ENCODE assay signal across 10 cellular contexts in genomic region chr7:134834689-134835462, GRCh38. TPM values are rescaled to one million over a fixed set of nuclear protein-coding genes. Genes with fewer than 3 reads are reported as not detected.
DNase-seq lines count a peak whose midpoint lies in the region; ATAC-seq and TF ChIP-seq lines count a peak whose summit lies in the region.
"Had no signal": no experiment of that assay in that cellular context is flagged by ENCODE, and none has a peak within 500 bp of the region (broad histone marks: within the 10 kb centered on the region; RNA-seq: fewer than 3 reads in every experiment).

No MANE protein-coding gene starts in this region.

- no peak overlapping the region for H3K4me3 ChIP-seq in SK-N-SH (ENCODE audit: low read depth in 2 of 2, low read length in 1 of 2)
- H3K4me3 ChIP-seq in epithelial cell of proximal tubule (ENCODE audit: low read depth, low read length), result no peak overlapping the region
- no peak overlapping the region for H3K4me3 ChIP-seq in mesenchymal stem cell (ENCODE audit: insufficient read depth in 1 of 2, low read depth in 1 of 2, low read length in 2 of 2)
- H3K4me3 ChIP-seq in tibial nerve, result no peak overlapping the region
- no peak overlapping the region for H3K4me3 ChIP-seq in testis

- no peak overlapping the region for H2BK15ac ChIP-seq in mesenchymal stem cell (ENCODE audit: low read depth, poor library complexity, severe bottlenecking)

- peak overlapping the region in 1 of 2 experiments; percentile 19 for H3K4ac ChIP-seq in mesenchymal stem cell (ENCODE audit: low read depth in 1 of 2, low read length in 2 of 2)

- no peak overlapping the region for H3K23ac ChIP-seq in mesenchymal stem cell (ENCODE audit: low read length in 2 of 2)

- TF ChIP-seq CTCF in SK-N-SH (IDR thresholded peaks at IDR 0.05) (no peak), epithelial cell of proximal tubule (conservative IDR thresholded peaks at IDR 0.05; ENCODE audit: low read depth, low read length) (no peak), tibial nerve (IDR thresholded peaks at IDR 0.05) (no peak), RWPE1 (conservative IDR thresholded peaks at IDR 0.05; ENCODE audit: low read depth) (no peak), testis (IDR thresholded peaks at IDR 0.05) (no peak)

- H3K4me1 ChIP-seq in SK-N-SH (ENCODE audit: control insufficient read depth in 1 of 2, insufficient read depth in 2 of 2, low read depth in 1 of 2, low read length in 1 of 2) (peaks cover 14 to 16% of the 10 kb centered on the region in 2 experiments; a peak in 3 of 4 replicates), mesenchymal stem cell (ENCODE audit: control insufficient read depth, insufficient read depth, low read depth, low read length) (peaks cover 2% of the 10 kb centered on the region), tibial nerve (peaks cover 0 to 25% (median 8%) of the 10 kb centered on the region in 4 donors), testis (peaks cover 2% of the 10 kb centered on the region)

- H3K9me2 ChIP-seq in SK-N-SH, result no peaks in the 10 kb centered on the region

- peak; percentile 22 for DNase-seq in SK-N-SH
- peak; percentile 12 for DNase-seq in epithelial cell of proximal tubule (ENCODE audit: low read depth)
- peak; percentile 85 for DNase-seq in mesenchymal stem cell
- no peak for DNase-seq in tibial nerve (ENCODE audit: low spot score in 2 of 2)
- no peak for DNase-seq in activated T-cell treated with anti-CD3 and anti-CD28 coated beads, Interleukin-2, amount 50 U/mL, for 1 hour
- no peak for DNase-seq in RWPE1 (ENCODE audit: low spot score)
- DNase-seq in testis, result no peak

- peak overlapping the region in 1 of 2 experiments; percentile 42 for H2BK12ac ChIP-seq in mesenchymal stem cell (ENCODE audit: low read length in 2 of 2)

- no peak overlapping the region for H4K8ac ChIP-seq in mesenchymal stem cell (ENCODE audit: low read length)

- TF ChIP-seq POLR2A in tibial nerve (IDR thresholded peaks at IDR 0.05) (no peak), testis (IDR thresholded peaks at IDR 0.05) (no peak)

- H2AFZ ChIP-seq in SK-N-SH (ENCODE audit: low read depth) (no peak overlapping the region), mesenchymal stem cell (ENCODE audit: low read depth, low read length) (no peak overlapping the region)

- peaks cover 19% of the 10 kb centered on the region; the same call in 1 of the 2 replicates for H4K20me1 ChIP-seq in SK-N-SH (ENCODE audit: insufficient read depth)

- H2BK120ac ChIP-seq in mesenchymal stem cell (ENCODE audit: low read depth, low read length), result no peak overlapping the region

- POLR2A ChIA-PET in SK-N-SH (lab: Yijun Ruan, JAX) (no interaction called here), RWPE1 (lab: Yijun Ruan, JAX; ENCODE audit: low non-redundant PET) (no interaction called here)

- H3K27me3 ChIP-seq in SK-N-SH (ENCODE audit: insufficient read depth), result no peaks in the 10 kb centered on the region
- no peaks in the 10 kb centered on the region for H3K27me3 ChIP-seq in mesenchymal stem cell (ENCODE audit: control insufficient read depth in 1 of 2, insufficient read depth in 1 of 2, low read length in 2 of 2)
- no peaks in the 10 kb centered on the region for H3K27me3 ChIP-seq in tibial nerve
- no peaks in the 10 kb centered on the region for H3K27me3 ChIP-seq in testis

- H4K91ac ChIP-seq in mesenchymal stem cell (ENCODE audit: low read length), result peak overlapping the region; percentile 40

- H3F3A ChIP-seq in SK-N-SH (replicated peaks; ENCODE audit: insufficient read depth), result peaks cover 39% of the 10 kb centered on the region

- no peaks in the 10 kb centered on the region for H3K9me3 ChIP-seq in SK-N-SH
- H3K9me3 ChIP-seq in mesenchymal stem cell (ENCODE audit: control insufficient read depth, low read length), result no peaks in the 10 kb centered on the region
- H3K9me3 ChIP-seq in tibial nerve, result no peaks in the 10 kb centered on the region
- H3K9me3 ChIP-seq in testis, result no peaks in the 10 kb centered on the region

- peak overlapping the region; percentile 25; the same call in 1 of the 2 replicates for H3K9ac ChIP-seq in SK-N-SH
- H3K9ac ChIP-seq in mesenchymal stem cell (ENCODE audit: low read length), result no peak overlapping the region

- H2AK5ac ChIP-seq in mesenchymal stem cell (ENCODE audit: low read length, severe bottlenecking), result no peak overlapping the region

- H2BK5ac ChIP-seq in mesenchymal stem cell (ENCODE audit: low read depth, low read length, poor library complexity, severe bottlenecking), result no peak overlapping the region

- H3K36me3 ChIP-seq in SK-N-SH (replicated peaks in 1 of 2; ENCODE audit: control insufficient read depth in 1 of 2, insufficient read depth in 2 of 2, low read length in 1 of 2) (peaks cover 27 to 50% of the 10 kb centered on the region in 2 experiments), mesenchymal stem cell (ENCODE audit: control insufficient read depth in 1 of 2, insufficient read depth in 2 of 2, low read depth in 1 of 2, low read length in 2 of 2) (peaks cover 4 to 6% of the 10 kb centered on the region in 2 experiments), tibial nerve (no peaks in the 10 kb centered on the region), testis (ENCODE audit: low read depth, missing control alignments) (no peaks in the 10 kb centered on the region)

- TF ChIP-seq RAD21 in SK-N-SH (IDR thresholded peaks at IDR 0.05; ENCODE audit: low read length), result no peak

- WGBS in SK-N-SH (ENCODE audit: low lambda C conversion rate), result 51% methylated on average over 3 of the region's 3 CpGs
- 35% methylated on average over 3 of the region's 3 CpGs for WGBS in mesenchymal stem cell
- WGBS in tibial nerve, 2 donors, result 37 to 53% methylated on average over 3 of the region's 3 CpGs
- WGBS in testis, 2 donors, result 37 to 42% methylated on average over 3 of the region's 3 CpGs

- peak overlapping the region; percentile 44 to 68 for H3K18ac ChIP-seq in mesenchymal stem cell (ENCODE audit: low read depth in 1 of 2, low read length in 2 of 2)

- peaks cover 5% of the 10 kb centered on the region for H3K79me1 ChIP-seq in mesenchymal stem cell (replicated peaks; ENCODE audit: low read length, poor library complexity, severe bottlenecking)

- H3K4me2 ChIP-seq in SK-N-SH (peak overlapping the region; percentile 20), mesenchymal stem cell (ENCODE audit: low read length, poor library complexity, severe bottlenecking) (no peak overlapping the region)

- H3K14ac ChIP-seq in mesenchymal stem cell (ENCODE audit: low read length in 2 of 2), result no peak overlapping the region

- TF ChIP-seq EP300 in SK-N-SH (IDR thresholded peaks at IDR 0.05; ENCODE audit: borderline replicate concordance in 1 of 2, low read depth in 1 of 2, low read length in 1 of 2), result no peak
- TF ChIP-seq EP300 in tibial nerve (IDR thresholded peaks at IDR 0.05), result no peak

- intact Hi-C loops in testis (cut with DNase I; ENCODE audit: low total_unique reads), result no loop called here

- CTCF ChIA-PET in SK-N-SH (lab: Yijun Ruan, JAX) (interaction anchor here (1.0 to 1.5 kb wide), 4 partner anchors 12 to 189 kb away, joined by 3 to 4 read pairs (median 3); partner anchors contain the start of gene BPGM), RWPE1 (lab: Yijun Ruan, JAX) (no interaction called here)

- H3K27ac ChIP-seq in SK-N-SH (ENCODE audit: low read depth in 2 of 2, low read length in 1 of 2) (peak overlapping the region; percentile 76 to 83), mesenchymal stem cell (ENCODE audit: low read length, poor library complexity, severe bottlenecking) (peak overlapping the region; percentile 41), tibial nerve (peak overlapping the region; percentile 19 to 83 (median 60)), RWPE1 (no peak overlapping the region), testis (peak overlapping the region in 1 of 2 donors; percentile 71)
- H3K27ac ChIP-seq: VCaP had no signal

- H3K79me2 ChIP-seq in SK-N-SH (ENCODE audit: insufficient read depth), result peaks cover 100% of the 10 kb centered on the region

- no peak for ATAC-seq in HG02610 (IDR thresholded peaks at IDR 0.05; ENCODE audit: unreplicated experiment)
- ATAC-seq: Panc1 had no signal

TF ChIP-seq in SK-N-SH, 30 proteins besides CTCF, POLR2A, EP300 and RAD21:
- TF ChIP-seq TCF12 (IDR thresholded peaks at IDR 0.05), result 0 out of 2 replicates have a peak, but pooled peaks have one; percentile 27
- peak; percentile 56 for TF ChIP-seq PBX3 (IDR thresholded peaks at IDR 0.05)
- TF ChIP-seq POLR2AphosphoS5 (IDR thresholded peaks at IDR 0.05; ENCODE audit: low read depth, low read length), result no peak; the same call in 1 of the 2 replicates
- TF ChIP-seq RCOR1 (IDR thresholded peaks at IDR 0.05; ENCODE audit: low read length), result peak; percentile 60; the same call in 1 of the 2 replicates
- no peak for TF ChIP-seq EZH2phosphoT487 (IDR thresholded peaks at IDR 0.05; ENCODE audit: borderline replicate concordance, low read depth)
- TF ChIP-seq GATA2 (CRISPR knock-in tag; IDR thresholded peaks at IDR 0.05), result peak; percentile 54
- no peak for TF ChIP-seq USF2 (IDR thresholded peaks at IDR 0.05; ENCODE audit: borderline replicate concordance, low read depth, low read length)
- TF ChIP-seq FOXJ3 (CRISPR knock-in tag; IDR thresholded peaks at IDR 0.05), result no peak
- peak; percentile 60 for TF ChIP-seq NFIC (IDR thresholded peaks at IDR 0.05; ENCODE audit: borderline replicate concordance)
- no peak for TF ChIP-seq JUND (IDR thresholded peaks at IDR 0.05)

RNA-seq across cellular contexts. Expression of gene CALD1, which starts 55.4 kb away (rescaled TPM):
- polyA plus RNA-seq in SK-N-SH (2012; rRNA removed) (299 and 303 TPM in 2 replicates), testis (ENCODE audit: insufficient read depth, low read depth, low replicate concordance) (103 TPM)
- polyA plus RNA-seq in SK-N-SH (2012; cell fraction: cytosol; rRNA removed), result 269 and 329 TPM in 2 replicates
- polyA plus RNA-seq in SK-N-SH (2012; cell fraction: nucleus; rRNA removed), result 304 and 462 TPM in 2 replicates
- total RNA-seq in epithelial cell of proximal tubule (140 and 141 TPM in 2 replicates), tibial nerve (100 to 1,000 TPM; 320 to 870 (median 433) TPM), testis (100 to 1,000 TPM; 135 to 153 TPM)
- polyA plus RNA-seq in mesenchymal stem cell (2013, experiment 1 of 2), result 820 TPM
- 785 TPM for polyA plus RNA-seq in mesenchymal stem cell (2013, experiment 2 of 2)

Comparison
In these comparisons a context has a peak if more than half of its experiments do, and no peak if none do; other contexts are left out.
1. DNase-seq: peak in SK-N-SH (single experiment), epithelial cell of proximal tubule (single experiment) and mesenchymal stem cell (single experiment); none in tibial nerve (0 of 2), activated T-cell treated with anti-CD3 and anti-CD28 coated beads, Interleukin-2, amount 50 U/mL, for 1 hour (single experiment), RWPE1 (single experiment) and testis (single experiment).